In genomic region chr1:22963044-22963677, GRCh38 we compare ENCODE assay signal across 25 cellular contexts. TPM values are rescaled to one million over a fixed set of nuclear protein-coding genes. Genes with fewer than 3 reads are reported as not detected.
DNase-seq lines count a peak whose midpoint lies in the region; ATAC-seq, FAIRE-seq and TF ChIP-seq lines count a peak whose summit lies in the region.
"Had no signal": no experiment of that assay in that cellular context is flagged by ENCODE, and none has a peak within 500 bp of the region (broad histone marks: within the 10 kb centered on the region; RNA-seq: fewer than 3 reads in every experiment).

No MANE protein-coding gene starts in this region.

- H4K91ac ChIP-seq in neuronal stem cell (ENCODE audit: low read depth, low read length, poor library complexity), result no peak overlapping the region

- H2AFZ ChIP-seq in K562 (ENCODE audit: low read depth, low read length), result no peak overlapping the region
- H2AFZ ChIP-seq in neuronal stem cell (ENCODE audit: low read length), result no peak overlapping the region

- ATAC-seq in K562 (peak; percentile 16; the same call in 1 of the 3 replicates), left lobe of liver (no peak), GM18870 (IDR thresholded peaks at IDR 0.05; ENCODE audit: unreplicated experiment) (no peak), HG03565 (IDR thresholded peaks at IDR 0.05; ENCODE audit: unreplicated experiment) (no peak)

- no TSS peak for BruUV-seq in K562 (replicated peaks; lab: Mats Ljungman, UMichigan)

- H2BK120ac ChIP-seq in neuronal stem cell (ENCODE audit: low read depth, low read length), result no peak overlapping the region

- no peak overlapping the region for H3K14ac ChIP-seq in neuronal stem cell (ENCODE audit: low read length)

- H4K8ac ChIP-seq in neuronal stem cell (ENCODE audit: low read depth, low read length), result no peak overlapping the region

- POLR2A ChIA-PET in K562 (lab: Yijun Ruan, JAX), result no interaction called here

- H3K79me2 ChIP-seq in K562 (ENCODE audit: control insufficient read depth, insufficient read depth, low read length), result no peaks in the 10 kb centered on the region

- H3K9ac ChIP-seq in K562 (ENCODE audit: insufficient read depth in 1 of 2, low read depth in 2 of 2, low read length in 2 of 2) (0 out of 4 replicates have a peak overlapping the region, but pooled peaks of 1 of the 2 experiments have one; percentile 62), neuronal stem cell (ENCODE audit: low read depth, low read length, poor library complexity) (no peak overlapping the region)
- H3K9ac ChIP-seq: BLaER1 treated with 17β-estradiol and CSF1 and Interleukin-3, amounts not matched to agents 10 nM and 100 nM had no signal

- CTCF ChIA-PET in K562 (lab: Yijun Ruan, JAX; ENCODE audit: low intra/inter-chr PET ratio), result interaction anchor here (1.5 kb wide), 1 partner anchor 259 kb away, joined by 8 read pairs; no protein-coding TSS in a partner anchor

- TF ChIP-seq CTCF in K562 (IDR thresholded peaks at IDR 0.05 in 2 of 3, conservative IDR thresholded peaks at IDR 0.05 in 1 of 3; ENCODE audit: insufficient read depth in 2 of 3, low read depth in 1 of 3, low read length in 3 of 3), result no peak

- DNase-seq in K562 (ENCODE audit: extremely low read depth in 1 of 4, low spot score in 3 of 4), result no peak
- peak; percentile 23 for DNase-seq in left lobe of liver (ENCODE audit: low spot score)
- DNase-seq in neuronal stem cell (ENCODE audit: low spot score), result no peak
- DNase-seq in NOMO-1 (lab: John Stamatoyannopoulos, UW; ENCODE audit: unreplicated experiment in 2 of 2), result no peak
- DNase-seq: 8988T; ACHN; AML-193; BE2C; CD4-positive, alpha-beta T cell; DMS 273 treated with DMSO at 0.1 percent for 48 hours; DMS79; EL; GDM1; GOT3; HFFc6 had no signal

- H3K4me1 ChIP-seq in K562 (replicated peaks in 1 of 2; ENCODE audit: control insufficient read depth in 2 of 2, insufficient read depth in 2 of 2, low read length in 2 of 2), result no peaks in the 10 kb centered on the region
- H3K4me1 ChIP-seq in neuronal stem cell (ENCODE audit: control insufficient read depth in 2 of 2, insufficient read depth in 1 of 2, low read depth in 1 of 2, low read length in 2 of 2), result no peaks in the 10 kb centered on the region
- H3K4me1 ChIP-seq: A549, BE2C, HAP-1 had no signal

- H3K23ac ChIP-seq in neuronal stem cell (ENCODE audit: low read depth, low read length, poor library complexity), result no peak overlapping the region

- H3K4ac ChIP-seq in neuronal stem cell (ENCODE audit: low read length), result no peak overlapping the region

- H3K27ac ChIP-seq in K562 (ENCODE audit: extremely low read depth, low read depth, low read length), result no peak overlapping the region
- H3K27ac ChIP-seq in neuronal stem cell (replicated peaks; ENCODE audit: low read length), result no peak overlapping the region
- H3K27ac ChIP-seq: A549; BLaER1 treated with 17β-estradiol and CSF1 and Interleukin-3, amounts not matched to agents 10 nM and 100 nM had no signal

- no peak overlapping the region for H3K4me3 ChIP-seq in K562
- no peak overlapping the region for H3K4me3 ChIP-seq in neuronal stem cell (ENCODE audit: low read length in 2 of 2)
- H3K4me3 ChIP-seq: A549; BLaER1 treated with 17β-estradiol and CSF1 and Interleukin-3, amounts not matched to agents 10 nM and 100 nM; GM12878; HAP-1 had no signal

- no peaks in the 10 kb centered on the region for H3K79me1 ChIP-seq in neuronal stem cell (ENCODE audit: low read depth, low read length)

- no peak overlapping the region for H2BK12ac ChIP-seq in neuronal stem cell (ENCODE audit: low read length)

- no peak for FAIRE-seq in K562 (lab: Jason Lieb, UNC)
- FAIRE-seq: A549, D721Med, GM12878, H54 had no signal

- no peaks in the 10 kb centered on the region for H3K36me3 ChIP-seq in K562 (ENCODE audit: control insufficient read depth, insufficient read depth, low read length)
- no peaks in the 10 kb centered on the region for H3K36me3 ChIP-seq in neuronal stem cell (replicated peaks in 1 of 2; ENCODE audit: control insufficient read depth in 2 of 2, insufficient read depth in 2 of 2, low read length in 2 of 2)
- H3K36me3 ChIP-seq: BE2C; BLaER1 treated with 17β-estradiol and CSF1 and Interleukin-3, amounts not matched to agents 10 nM and 100 nM; HAP-1 had no signal

- no peaks in the 10 kb centered on the region for H3K9me3 ChIP-seq in K562 (replicated peaks; ENCODE audit: control insufficient read depth, insufficient read depth, low read depth, low read length)
- peaks cover 0 to 3% of the 10 kb centered on the region in 2 donors for H3K9me3 ChIP-seq in neuronal stem cell (replicated peaks in 1 of 2; ENCODE audit: control insufficient read depth in 2 of 2, insufficient read depth in 1 of 2, low read depth in 1 of 2, low read length in 2 of 2)
- H3K9me3 ChIP-seq: A549, BE2C, HAP-1 had no signal

- H4K20me1 ChIP-seq in K562 (replicated peaks; ENCODE audit: control insufficient read depth, insufficient read depth, low read length), result no peaks in the 10 kb centered on the region; the same call in 1 of the 2 replicates
- H4K20me1 ChIP-seq: BLaER1 treated with 17β-estradiol and CSF1 and Interleukin-3, amounts not matched to agents 10 nM and 100 nM had no signal

- H3K9me1 ChIP-seq in K562 (ENCODE audit: control insufficient read depth, insufficient read depth, low read length), result no peaks in the 10 kb centered on the region

- peak overlapping the region; percentile 11 for H2AK5ac ChIP-seq in neuronal stem cell (ENCODE audit: low read depth, low read length)

- in situ Hi-C loops in K562 (cut with MboI), result no loop called here

- TF ChIP-seq RAD21 in K562 (CRISPR knock-in tag; conservative IDR thresholded peaks at IDR 0.05 in 1 of 2, IDR thresholded peaks at IDR 0.05 in 1 of 2), result no peak

- intact Hi-C loops in K562 (cut with micrococcal nuclease), result no loop called here

- H2BK5ac ChIP-seq in neuronal stem cell (ENCODE audit: low read length), result no peak overlapping the region

- H3K18ac ChIP-seq in neuronal stem cell (ENCODE audit: low read length), result no peak overlapping the region

- TF ChIP-seq POLR2A in K562 (conservative IDR thresholded peaks at IDR 0.05), result no peak

- peaks cover 16 to 52% of the 10 kb centered on the region in 2 experiments; a peak in 4 of 5 replicates for H3K27me3 ChIP-seq in K562 (ENCODE audit: control insufficient read depth in 2 of 2, insufficient read depth in 2 of 2, low read length in 2 of 2)
- peaks cover 0 to 27% (median 0%) of the 10 kb centered on the region in 3 experiments for H3K27me3 ChIP-seq in neuronal stem cell (ENCODE audit: control insufficient read depth in 3 of 3, insufficient read depth in 3 of 3, low read depth in 1 of 3, low read length in 3 of 3)
- H3K27me3 ChIP-seq: BE2C; BLaER1 treated with 17β-estradiol and CSF1 and Interleukin-3, amounts not matched to agents 10 nM and 100 nM had no signal

- no peak overlapping the region for H3K4me2 ChIP-seq in K562 (ENCODE audit: insufficient read depth, low read length)
- H3K4me2 ChIP-seq in neuronal stem cell (ENCODE audit: insufficient read depth, low read length, poor library complexity, severe bottlenecking), result no peak overlapping the region
- H3K4me2 ChIP-seq: A549; BLaER1 treated with 17β-estradiol and CSF1 and Interleukin-3, amounts not matched to agents 10 nM and 100 nM had no signal

- H2BK15ac ChIP-seq in neuronal stem cell (ENCODE audit: low read length), result peak overlapping the region; percentile 34

- no peak for TF ChIP-seq EP300 in K562 (IDR thresholded peaks at IDR 0.05; ENCODE audit: low read length)

- WGBS in K562 (ENCODE audit: insufficient coverage, low coverage, missing lambda C conversion rate), result 5% methylated on average over 10 of the region's 10 CpGs
- no CpG with 5 or more reads among the region's 10 CpGs for WGBS in neuronal stem cell (ENCODE audit: extremely low coverage in 2 of 2, insufficient read length in 2 of 2, insufficient replicate concordance in 1 of 2), 2 donors

RNA-seq across cellular contexts. Expression of gene LACTBL1, which starts 9.5 kb away (rescaled TPM):
- total RNA-seq in K562 (2011; cell fraction: chromatin; rRNA removed; ENCODE audit: low replicate concordance), result not detected in 2 replicates
- not detected in 2 replicates for total RNA-seq in K562 (2011; cell fraction: nucleolus; rRNA removed)
- not detected in 2 replicates for total RNA-seq in K562 (2011; cell fraction: nucleoplasm; rRNA removed)
- not detected in 2 replicates for total RNA-seq in K562 (2014; rRNA removed)
- total RNA-seq in K562 (2014; rRNA removed; fragmentation: Illumina TruSeq; extraction: Trizol), result not detected in 2 replicates
- not detected in 2 replicates for total RNA-seq in K562 (2015; rRNA removed; fragmentation: Illumina TruSeq; extraction: Trizol)
- not detected in 2 replicates for total RNA-seq in K562 (2021)
- not detected in 2 replicates for polyA plus RNA-seq in K562 (2011; rRNA removed)
- not detected in 2 replicates for polyA plus RNA-seq in K562 (2011; cell fraction: cytosol; rRNA removed)
- not detected in 2 replicates for polyA plus RNA-seq in K562 (2011; cell fraction: nucleus; rRNA removed)
- not detected in 2 replicates for polyA plus RNA-seq in K562 (2012)
- polyA plus RNA-seq in K562 (2014; fragmentation: Illumina TruSeq; extraction: Trizol), result not detected in 2 replicates
- polyA plus RNA-seq in K562 (2014; fragmentation: Nextera tagmentation; extraction: Ambion mirVana), result not detected
- not detected in 2 replicates for polyA plus RNA-seq in K562 (2014; rRNA removed)
- not detected in 2 replicates for polyA minus RNA-seq in K562 (2011; rRNA and poly(A)+ RNA removed)
- polyA minus RNA-seq in K562 (2011; cell fraction: cytosol; rRNA and poly(A)+ RNA removed), result not detected in 2 replicates
- polyA minus RNA-seq in K562 (2011; cell fraction: nucleus; rRNA and poly(A)+ RNA removed), result not detected in 2 replicates
- not detected for total RNA-seq in left lobe of liver
- polyA plus RNA-seq in neuronal stem cell (2013, experiment 1 of 2), result not detected
- not detected for polyA plus RNA-seq in neuronal stem cell (2013, experiment 2 of 2)
- total RNA-seq: CD4-positive, alpha-beta T cell; CD8-positive, alpha-beta memory T cell; GM12878; HFFc6 had no signal
- polyA plus RNA-seq: A549; CD14-positive monocyte; CD8-positive, alpha-beta memory T cell had no signal

RNA-seq across cellular contexts. Expression of gene TEX46, which starts 52.5 kb away (rescaled TPM):
- total RNA-seq in K562 (2011; cell fraction: chromatin; rRNA removed; ENCODE audit: low replicate concordance), result not detected in 2 replicates
- total RNA-seq in K562 (2011; cell fraction: nucleolus; rRNA removed), result not detected in 2 replicates
- not detected in 2 replicates for total RNA-seq in K562 (2011; cell fraction: nucleoplasm; rRNA removed)
- total RNA-seq in K562 (2014; rRNA removed) (not detected in 2 replicates), K562 (2014; rRNA removed; fragmentation: Illumina TruSeq; extraction: Trizol) (not detected in 2 replicates), K562 (2015; rRNA removed; fragmentation: Illumina TruSeq; extraction: Trizol) (not detected in 2 replicates), K562 (2021) (0.54 and 0.64 TPM in 2 replicates), left lobe of liver (not detected)
- polyA plus RNA-seq in K562 (2011; rRNA removed) (not detected in 2 replicates), K562 (2014; fragmentation: Illumina TruSeq; extraction: Trizol) (0.42 TPM in 1 of 2 replicates, not detected in the other), K562 (2014; fragmentation: Nextera tagmentation; extraction: Ambion mirVana) (not detected), K562 (2014; rRNA removed) (0.54 TPM in 1 of 2 replicates, not detected in the other)
- not detected in 2 replicates for polyA plus RNA-seq in K562 (2011; cell fraction: cytosol; rRNA removed)
- 0.34 and 0.36 TPM in 2 replicates for polyA plus RNA-seq in K562 (2011; cell fraction: nucleus; rRNA removed)
- polyA plus RNA-seq in K562 (2012), result 0.18 TPM in 1 of 2 replicates, not detected in the other
- not detected in 2 replicates for polyA minus RNA-seq in K562 (2011; rRNA and poly(A)+ RNA removed)
- polyA minus RNA-seq in K562 (2011; cell fraction: cytosol; rRNA and poly(A)+ RNA removed), result not detected in 2 replicates
- not detected in 2 replicates for polyA minus RNA-seq in K562 (2011; cell fraction: nucleus; rRNA and poly(A)+ RNA removed)
- 0.14 TPM for polyA plus RNA-seq in neuronal stem cell (2013, experiment 1 of 2)
- 0.17 TPM for polyA plus RNA-seq in neuronal stem cell (2013, experiment 2 of 2)
- total RNA-seq: CD4-positive, alpha-beta T cell; CD8-positive, alpha-beta memory T cell; GM12878; HFFc6 had no signal
- polyA plus RNA-seq: A549; CD14-positive monocyte; CD8-positive, alpha-beta memory T cell had no signal

RNA-seq across cellular contexts. Expression of gene KDM1A, which starts 56.1 kb away (rescaled TPM):
- 68.0 and 108 TPM in 2 replicates for total RNA-seq in K562 (2011; cell fraction: chromatin; rRNA removed; ENCODE audit: low replicate concordance)
- 38.5 and 47.0 TPM in 2 replicates for total RNA-seq in K562 (2011; cell fraction: nucleolus; rRNA removed)
- 63.6 and 75.3 TPM in 2 replicates for total RNA-seq in K562 (2011; cell fraction: nucleoplasm; rRNA removed)
- total RNA-seq in K562 (2014; rRNA removed) (171 and 175 TPM in 2 replicates), K562 (2014; rRNA removed; fragmentation: Illumina TruSeq; extraction: Trizol) (167 and 168 TPM in 2 replicates), K562 (2015; rRNA removed; fragmentation: Illumina TruSeq; extraction: Trizol) (181 TPM in 2 replicates), K562 (2021) (151 and 165 TPM in 2 replicates), left lobe of liver (20.0 TPM)
- polyA plus RNA-seq in K562 (2011; rRNA removed) (176 and 177 TPM in 2 replicates), K562 (2014; fragmentation: Illumina TruSeq; extraction: Trizol) (143 and 168 TPM in 2 replicates), K562 (2014; fragmentation: Nextera tagmentation; extraction: Ambion mirVana) (10 to 100 TPM; 59.2 to 70.3 TPM), K562 (2014; rRNA removed) (135 and 142 TPM in 2 replicates)
- polyA plus RNA-seq in K562 (2011; cell fraction: cytosol; rRNA removed), result 140 and 222 TPM in 2 replicates
- polyA plus RNA-seq in K562 (2011; cell fraction: nucleus; rRNA removed), result 146 and 187 TPM in 2 replicates
- 124 and 130 TPM in 2 replicates for polyA plus RNA-seq in K562 (2012)
- 275 and 323 TPM in 2 replicates for polyA minus RNA-seq in K562 (2011; rRNA and poly(A)+ RNA removed)
- polyA minus RNA-seq in K562 (2011; cell fraction: cytosol; rRNA and poly(A)+ RNA removed), result 90.8 and 98.0 TPM in 2 replicates
- polyA minus RNA-seq in K562 (2011; cell fraction: nucleus; rRNA and poly(A)+ RNA removed), result 34.3 and 63.4 TPM in 2 replicates
- polyA plus RNA-seq in neuronal stem cell (2013, experiment 1 of 2), result 182 TPM
- polyA plus RNA-seq in neuronal stem cell (2013, experiment 2 of 2), result 177 TPM
